5 cellular contexts compared by ENCODE assay signal in genomic region chr7:133140994-133141595, GRCh38.
"Had no signal": no experiment of that assay in that cellular context is flagged by ENCODE, and none has a peak within 500 bp of the region (broad histone marks: within the 10 kb centered on the region; RNA-seq: fewer than 3 reads in every experiment).

No MANE protein-coding gene starts in this region.

- H3K4me2 ChIP-seq: GM23338 had no signal

- H3K27ac ChIP-seq: HL-60 had no signal

- DNase-seq: H9, HCEC 1CT, KBM-7 had no signal

- H3K4me3 ChIP-seq: GM23338 had no signal

- H2AFZ ChIP-seq: GM23338 had no signal
